19 cellular contexts compared by ENCODE assay signal in the genomic region with DNA sequence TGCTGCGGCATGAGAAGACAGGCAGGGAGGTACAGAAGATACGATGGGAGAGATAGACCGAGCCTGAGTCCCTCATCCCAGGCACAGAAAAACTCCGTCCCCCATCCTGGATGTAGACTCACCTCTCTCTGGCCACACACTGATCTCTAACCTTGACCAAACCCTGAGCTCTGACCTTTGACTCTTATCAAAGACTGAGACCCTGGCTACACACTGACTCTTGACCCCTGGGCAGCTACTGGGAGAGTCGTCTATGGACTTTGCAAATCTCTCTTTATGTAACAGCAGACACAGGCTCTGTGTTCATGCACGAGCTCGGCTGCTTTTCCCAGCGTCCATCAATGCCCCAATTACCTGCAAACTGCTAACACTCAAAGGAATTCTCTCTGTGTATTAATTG.
DNase-seq lines count a peak whose midpoint lies in the region; ATAC-seq and TF ChIP-seq lines count a peak whose summit lies in the region.
"Had no signal": no experiment of that assay in that cellular context is flagged by ENCODE, and none has a peak within 500 bp of the region (broad histone marks: within the 10 kb centered on the region; RNA-seq: fewer than 3 reads in every experiment).

No MANE protein-coding gene starts in this region.

- H3K36me3 ChIP-seq in liver (ENCODE audit: control insufficient read depth in 4 of 4, insufficient read depth in 3 of 4, low read depth in 1 of 4, low read length in 3 of 4): no peaks in the 10 kb centered on the region
- H3K36me3 ChIP-seq: BLaER1 treated with 17β-estradiol and CSF1 and Interleukin-3, amounts not matched to agents 10 nM and 100 nM had no signal

- H3K27me3 Mint-ChIP-seq in activated CD4-positive, alpha-beta T cell treated with anti-CD3 and anti-CD28 coated beads for 36 hours: peaks cover 35% of the 10 kb centered on the region

- H3K4me1 Mint-ChIP-seq in activated CD4-positive, alpha-beta T cell treated with anti-CD3 and anti-CD28 coated beads for 36 hours: no peaks in the 10 kb centered on the region
- H3K4me1 Mint-ChIP-seq: B cell had no signal

- H3K4me3 ChIP-seq in liver (ENCODE audit: low read depth in 1 of 3, low read length in 3 of 3): no peak overlapping the region
- H3K4me3 ChIP-seq: A549; BLaER1 treated with 17β-estradiol and CSF1 and Interleukin-3, amounts not matched to agents 10 nM and 100 nM had no signal

- no peak overlapping the region for H3K27ac ChIP-seq in liver (ENCODE audit: low read depth in 1 of 2, low read length in 2 of 2)
- H3K27ac ChIP-seq: 22Rv1; A549; BLaER1 treated with 17β-estradiol and CSF1 and Interleukin-3, amounts not matched to agents 10 nM and 100 nM; C4-2B had no signal

- H3K4me1 ChIP-seq in liver (ENCODE audit: control insufficient read depth in 4 of 4, insufficient read depth in 4 of 4, low read length in 3 of 4): no peaks in the 10 kb centered on the region
- H3K4me1 ChIP-seq: A549; BLaER1 treated with 17β-estradiol and CSF1 and Interleukin-3, amounts not matched to agents 10 nM and 100 nM; Caco-2 had no signal

- TF ChIP-seq RAD21 in liver (IDR thresholded peaks at IDR 0.05): no peak

- peak; percentile 17 for DNase-seq in activated effector memory CD4-positive, alpha-beta T cell treated with anti-CD3 and anti-CD28 coated beads, Interleukin-2, amount 50 U/mL, for 16 hours
- no peak for DNase-seq in activated effector memory CD4-positive, alpha-beta T cell treated with Interleukin-2 at 50 U/mL for 16 hours
- DNase-seq in left lobe of liver (ENCODE audit: low spot score): no peak
- DNase-seq in NCI-H2196 (lab: John Stamatoyannopoulos, UW; ENCODE audit: unreplicated experiment): no peak
- DNase-seq in stimulated activated CD4-positive, alpha-beta T cell treated with anti-CD3 and anti-CD28 coated beads, Interleukin-1b, Interleukin-23, amount 100 ng/mL, for 48 hours: no peak
- DNase-seq in activated CD4-positive, alpha-beta T cell treated with anti-CD3 and anti-CD28 coated beads for 36 hours: no peak
- DNase-seq: AML-193; Caco-2; Calu3; CD4-positive, alpha-beta T cell; CD8-positive, alpha-beta T cell; DMS79 treated with DMSO at 0.1 percent for 48 hours; GF-D8 had no signal

- CTCF ChIA-PET in activated CD4-positive, alpha-beta T cell treated with anti-CD3 and anti-CD28 coated beads for 36 hours (lab: Charles Lee): no interaction called here

- POLR2A ChIA-PET in activated CD4-positive, alpha-beta T cell treated with anti-CD3 and anti-CD28 coated beads for 36 hours (lab: Charles Lee): no interaction called here

- no peak overlapping the region for H3K9ac ChIP-seq in liver (ENCODE audit: low read depth in 1 of 2, low read length in 2 of 2)
- H3K9ac ChIP-seq: BLaER1 treated with 17β-estradiol and CSF1 and Interleukin-3, amounts not matched to agents 10 nM and 100 nM had no signal

- WGBS in liver: 34% methylated on average over 8 of the region's 8 CpGs

- peak; percentile 28 for ATAC-seq in left lobe of liver
- no peak for ATAC-seq in activated CD4-positive, alpha-beta T cell treated with anti-CD3 and anti-CD28 coated beads for 36 hours
- ATAC-seq: CD8-positive, alpha-beta T cell had no signal

- H3K27me3 ChIP-seq in liver (ENCODE audit: control insufficient read depth in 4 of 4, insufficient read depth in 4 of 4, low read length in 3 of 4): peaks cover 0 to 15% (median 0%) of the 10 kb centered on the region in 4 donors
- H3K27me3 ChIP-seq: BLaER1 treated with 17β-estradiol and CSF1 and Interleukin-3, amounts not matched to agents 10 nM and 100 nM had no signal

- intact Hi-C loops in activated CD4-positive, alpha-beta T cell treated with anti-CD3 and anti-CD28 coated beads for 36 hours (cut with DNase I, micrococcal nuclease): no loop called here

- no peak overlapping the region for H3K4me3 Mint-ChIP-seq in activated CD4-positive, alpha-beta T cell treated with anti-CD3 and anti-CD28 coated beads for 36 hours
- H3K4me3 Mint-ChIP-seq: B cell; CD4-positive, alpha-beta T cell; CD8-positive, alpha-beta T cell had no signal

- no peaks in the 10 kb centered on the region for H3K36me3 Mint-ChIP-seq in activated CD4-positive, alpha-beta T cell treated with anti-CD3 and anti-CD28 coated beads for 36 hours (ENCODE audit: low read depth)
- H3K36me3 Mint-ChIP-seq: CD8-positive, alpha-beta T cell had no signal

- no peaks in the 10 kb centered on the region for H3K9me3 Mint-ChIP-seq in activated CD4-positive, alpha-beta T cell treated with anti-CD3 and anti-CD28 coated beads for 36 hours (ENCODE audit: low read depth)
- H3K9me3 Mint-ChIP-seq: CD4-positive, alpha-beta T cell; CD8-positive, alpha-beta T cell had no signal

- H3K9me3 ChIP-seq in liver (ENCODE audit: control insufficient read depth in 4 of 4, low read length in 3 of 4): no peaks in the 10 kb centered on the region
- H3K9me3 ChIP-seq: A549, Caco-2 had no signal

- TF ChIP-seq CTCF in liver (IDR thresholded peaks at IDR 0.05; ENCODE audit: low read depth, low read length, missing input control): no peak

- no peak overlapping the region for H3K27ac Mint-ChIP-seq in activated CD4-positive, alpha-beta T cell treated with anti-CD3 and anti-CD28 coated beads for 36 hours
- H3K27ac Mint-ChIP-seq: B cell; CD4-positive, alpha-beta T cell; CD8-positive, alpha-beta T cell had no signal

TF ChIP-seq in liver, 16 proteins besides CTCF, POLR2A, EP300 and RAD21:
- TF ChIP-seq RXRA (IDR thresholded peaks at IDR 0.05) (peak; percentile 25 to 51), HNF4A (conservative IDR thresholded peaks at IDR 0.05) (peak; percentile 52 to 63), NR2F2 (IDR thresholded peaks at IDR 0.05) (peak; percentile 63), YY1 (IDR thresholded peaks at IDR 0.05) (no peak), TAF1 (conservative IDR thresholded peaks at IDR 0.05) (no peak)
